ENCODE assay signal across 13 cellular contexts in genomic region chr19:1363599-1363998, GRCh38. TPM values are rescaled to one million over a fixed set of nuclear protein-coding genes. Genes with fewer than 3 reads are reported as not detected.
A peak's percentile ranks its signal among the peaks of the same experiment; 100 is the strongest.
DNase-seq lines count a peak whose midpoint lies in the region; ATAC-seq and TF ChIP-seq lines count a peak whose summit lies in the region.
"Had no signal": no experiment of that assay in that cellular context is flagged by ENCODE, and none has a peak within 500 bp of the region (broad histone marks: within the 10 kb centered on the region; RNA-seq: fewer than 3 reads in every experiment).

No MANE protein-coding gene starts in this region.

- CTCF ChIA-PET in activated CD8-positive, alpha-beta memory T cell treated with anti-CD3 and anti-CD28 coated beads, Interleukin-2, amount 10 ng/mL, durations not matched to agents 7 days and 5 days (lab: Charles Lee): interaction anchor here (1.0 to 2.3 kb wide), 4 partner anchors 9 to 120 kb away, joined by 3 to 7 read pairs (median 4); partner anchors contain the start of gene NDUFS7

- peaks cover 8% of the 10 kb centered on the region for H3K36me3 Mint-ChIP-seq in activated CD8-positive, alpha-beta memory T cell treated with anti-CD3 and anti-CD28 coated beads, Interleukin-2, amount 10 ng/mL, durations not matched to agents 7 days and 5 days
- H3K36me3 Mint-ChIP-seq in chondrocyte (ENCODE audit: low read depth): peaks cover 18% of the 10 kb centered on the region

- H3K9me3 Mint-ChIP-seq in activated CD8-positive, alpha-beta memory T cell treated with anti-CD3 and anti-CD28 coated beads, Interleukin-2, amount 10 ng/mL, durations not matched to agents 7 days and 5 days (ENCODE audit: low read depth): no peaks in the 10 kb centered on the region
- no peaks in the 10 kb centered on the region for H3K9me3 Mint-ChIP-seq in chondrocyte (ENCODE audit: low read depth)

- peak overlapping the region; percentile 83 for H3K27ac Mint-ChIP-seq in activated CD8-positive, alpha-beta memory T cell treated with anti-CD3 and anti-CD28 coated beads, Interleukin-2, amount 10 ng/mL, durations not matched to agents 7 days and 5 days
- peak overlapping the region; percentile 59 for H3K27ac Mint-ChIP-seq in chondrocyte (ENCODE audit: unreplicated experiment)

- no peak for TF ChIP-seq CTCF in chondrocyte (IDR thresholded peaks at IDR 0.05)

- peak; percentile 73 for ATAC-seq in activated CD8-positive, alpha-beta memory T cell treated with anti-CD3 and anti-CD28 coated beads, Interleukin-2, amount 10 ng/mL, durations not matched to agents 7 days and 5 days
- ATAC-seq in stimulated activated naive CD8-positive, alpha-beta T cell treated with anti-CD3 and anti-CD28 coated beads, Interleukin-15, Interleukin-2, amounts not matched to agents 100 U/mL and 50 U/mL, for 24 hours: peak; percentile 24
- no peak for ATAC-seq in HG02678 (IDR thresholded peaks at IDR 0.05; ENCODE audit: unreplicated experiment)
- no peak for ATAC-seq in GM21423 (IDR thresholded peaks at IDR 0.05; ENCODE audit: unreplicated experiment)
- ATAC-seq: heart left ventricle, lower lobe of right lung had no signal

- DNase-seq in activated CD8-positive, alpha-beta memory T cell treated with anti-CD3 and anti-CD28 coated beads, Interleukin-2, amount 10 ng/mL, durations not matched to agents 7 days and 5 days: peak; percentile 78
- DNase-seq in activated CD8-positive, alpha-beta memory T cell treated with anti-CD3 and anti-CD28 coated beads for 24 hours: no peak
- DNase-seq in NOMO-1 treated with DMSO at 0.1 percent for 48 hours (lab: John Stamatoyannopoulos, UW; ENCODE audit: unreplicated experiment): peak; percentile 57
- DNase-seq in chondrocyte (ENCODE audit: low spot score): no peak
- no peak for DNase-seq in stimulated activated naive CD8-positive, alpha-beta T cell treated with anti-CD3 and anti-CD28 coated beads, Interleukin-15, Interleukin-2, amounts not matched to agents 100 U/mL and 50 U/mL, for 24 hours
- DNase-seq in medulla oblongata (ENCODE audit: extremely low spot score): no peak
- DNase-seq: DMS79 treated with DMSO at 0.1 percent for 48 hours; heart left ventricle; lower lobe of right lung; NCI-H510A treated with DMSO at 0.1 percent for 48 hours; stimulated activated CD4-positive, alpha-beta T cell treated with anti-CD3 and anti-CD28 coated beads, Interleukin-4, amount 100 ng/mL, for 24 hours had no signal

- peaks cover 33% of the 10 kb centered on the region for H3K4me1 Mint-ChIP-seq in activated CD8-positive, alpha-beta memory T cell treated with anti-CD3 and anti-CD28 coated beads, Interleukin-2, amount 10 ng/mL, durations not matched to agents 7 days and 5 days
- peaks cover 42% of the 10 kb centered on the region for H3K4me1 Mint-ChIP-seq in chondrocyte (ENCODE audit: low read depth)

- H3K27me3 Mint-ChIP-seq in activated CD8-positive, alpha-beta memory T cell treated with anti-CD3 and anti-CD28 coated beads, Interleukin-2, amount 10 ng/mL, durations not matched to agents 7 days and 5 days: no peaks in the 10 kb centered on the region
- no peaks in the 10 kb centered on the region for H3K27me3 Mint-ChIP-seq in chondrocyte (ENCODE audit: low read depth)

- peak overlapping the region; percentile 68 for H3K4me3 Mint-ChIP-seq in activated CD8-positive, alpha-beta memory T cell treated with anti-CD3 and anti-CD28 coated beads, Interleukin-2, amount 10 ng/mL, durations not matched to agents 7 days and 5 days
- H3K4me3 Mint-ChIP-seq in chondrocyte (ENCODE audit: unreplicated experiment): no peak overlapping the region

RNA-seq across cellular contexts. Expression of gene NDUFS7, which starts 20.1 kb away (rescaled TPM):
- total RNA-seq in activated CD8-positive, alpha-beta memory T cell treated with anti-CD3 and anti-CD28 coated beads, Interleukin-2, amount 10 ng/mL, durations not matched to agents 7 days and 5 days: 100 to 1,000 TPM; 124 to 135 TPM
- 57.3 to 66.1 TPM (median 57.8 TPM) in 3 replicates for total RNA-seq in chondrocyte

RNA-seq across cellular contexts. Expression of gene GAMT, which starts 37.7 kb away (rescaled TPM):
- total RNA-seq in activated CD8-positive, alpha-beta memory T cell treated with anti-CD3 and anti-CD28 coated beads, Interleukin-2, amount 10 ng/mL, durations not matched to agents 7 days and 5 days: 10 to 100 TPM; 19.3 to 20.4 TPM
- total RNA-seq in chondrocyte: 30.1 to 34.3 TPM (median 32.5 TPM) in 3 replicates

RNA-seq across cellular contexts. Expression of gene DAZAP1, which starts 43.8 kb away (rescaled TPM):
- total RNA-seq in activated CD8-positive, alpha-beta memory T cell treated with anti-CD3 and anti-CD28 coated beads, Interleukin-2, amount 10 ng/mL, durations not matched to agents 7 days and 5 days: 100 to 1,000 TPM; 275 to 283 TPM
- total RNA-seq in chondrocyte: 81.1 to 88.0 TPM (median 82.5 TPM) in 3 replicates

Comparison
In these comparisons a context has a peak if more than half of its experiments do, and no peak if none do; other contexts are left out.
1. DNase-seq: peak in activated CD8-positive, alpha-beta memory T cell treated with anti-CD3 and anti-CD28 coated beads, Interleukin-2, amount 10 ng/mL, durations not matched to agents 7 days and 5 days (single experiment) and NOMO-1 treated with DMSO at 0.1 percent for 48 hours (single experiment); none in activated CD8-positive, alpha-beta memory T cell treated with anti-CD3 and anti-CD28 coated beads for 24 hours (single experiment), chondrocyte (single experiment), stimulated activated naive CD8-positive, alpha-beta T cell treated with anti-CD3 and anti-CD28 coated beads, Interleukin-15, Interleukin-2, amounts not matched to agents 100 U/mL and 50 U/mL, for 24 hours (single experiment) and medulla oblongata (single experiment).
2. ATAC-seq: peak in activated CD8-positive, alpha-beta memory T cell treated with anti-CD3 and anti-CD28 coated beads, Interleukin-2, amount 10 ng/mL, durations not matched to agents 7 days and 5 days (single experiment) and stimulated activated naive CD8-positive, alpha-beta T cell treated with anti-CD3 and anti-CD28 coated beads, Interleukin-15, Interleukin-2, amounts not matched to agents 100 U/mL and 50 U/mL, for 24 hours (single experiment); none in HG02678 (single experiment) and GM21423 (single experiment).